ENCODE assay signal across 14 cellular contexts in genomic region chr1:28744184-28744583, GRCh38. TPM values are rescaled to one million over a fixed set of nuclear protein-coding genes. Genes with fewer than 3 reads are reported as not detected.
DNase-seq lines count a peak whose midpoint lies in the region; ATAC-seq, FAIRE-seq and TF ChIP-seq lines count a peak whose summit lies in the region.
"Had no signal": no experiment of that assay in that cellular context is flagged by ENCODE, and none has a peak within 500 bp of the region (broad histone marks: within the 10 kb centered on the region; RNA-seq: fewer than 3 reads in every experiment).

No MANE protein-coding gene starts in this region.

- POLR2A ChIA-PET in GM12878 (lab: Charles Lee) = no interaction called here

- H3K36me3 ChIP-seq in GM12878 (ENCODE audit: control insufficient read depth in 2 of 2, insufficient read depth in 2 of 2, low read length in 1 of 2) = peaks cover 9 to 38% of the 10 kb centered on the region in 2 experiments

- no peak for TF ChIP-seq CTCF in Calu3 (IDR thresholded peaks at IDR 0.05; ENCODE audit: unreplicated experiment)
- TF ChIP-seq CTCF in NB4 (IDR thresholded peaks at IDR 0.05; ENCODE audit: low read depth, low read length) = no peak
- TF ChIP-seq CTCF in GM12878 (IDR thresholded peaks at IDR 0.05 in 2 of 3, conservative IDR thresholded peaks at IDR 0.05 in 1 of 3; ENCODE audit: control insufficient read depth in 2 of 3, extremely low read depth in 1 of 3, insufficient read depth in 1 of 3, low read depth in 3 of 3, low read length in 3 of 3) = no peak
- TF ChIP-seq CTCF in nephron progenitor cell (IDR thresholded peaks at IDR 0.05) = no peak

- no peak overlapping the region for H3K9ac ChIP-seq in GM12878 (ENCODE audit: control insufficient read depth, insufficient read depth, low read length)

- H3K27ac Mint-ChIP-seq in Calu3 (ENCODE audit: unreplicated experiment) (peak overlapping the region; percentile 86), nephron progenitor cell (peak overlapping the region; percentile 15)

- ATAC-seq in GM12878 (peak; percentile 48), HG02678 (IDR thresholded peaks at IDR 0.05; ENCODE audit: unreplicated experiment) (no peak)
- ATAC-seq: gastrocnemius medialis, left ventricle myocardium superior, Right ventricle myocardium inferior had no signal

- H2AFZ ChIP-seq in GM12878 (ENCODE audit: control insufficient read depth, low read depth, low read length) = no peak overlapping the region

- H4K20me1 ChIP-seq in GM12878 (ENCODE audit: control insufficient read depth, insufficient read depth) = peaks cover 5% of the 10 kb centered on the region

- no peak for TF ChIP-seq RAD21 in GM12878 (IDR thresholded peaks at IDR 0.05; ENCODE audit: insufficient read depth, low read depth, low read length)

- H3K4me2 ChIP-seq in GM12878 (ENCODE audit: control insufficient read depth, insufficient read depth) = peak overlapping the region; percentile 26; the same call in 1 of the 2 replicates

- H3K4me1 ChIP-seq in GM12878 (ENCODE audit: control insufficient read depth, insufficient read depth, low read length) = no peaks in the 10 kb centered on the region; the same call in 1 of the 2 replicates

- H3K4me1 Mint-ChIP-seq in Calu3 (ENCODE audit: low read depth, unreplicated experiment) (peaks cover 31% of the 10 kb centered on the region), nephron progenitor cell (peaks cover 60% of the 10 kb centered on the region)

- BruUV-seq in Calu3 (replicated peaks; lab: Mats Ljungman, UMichigan) = no TSS peak
- no TSS peak for BruUV-seq in GM12878 (replicated peaks; lab: Mats Ljungman, UMichigan)

- TF ChIP-seq POLR2A in NB4 (IDR thresholded peaks at IDR 0.05; ENCODE audit: extremely low read depth, insufficient read length) (no peak), GM12878 (IDR thresholded peaks at IDR 0.05; ENCODE audit: low read depth, low read length) (no peak)

- in situ Hi-C loops in GM12878 (cut with MboI) = no loop called here

- RAD21 ChIA-PET in GM12878 (lab: Charles Lee; ENCODE audit: unreplicated experiment) = no interaction called here

- TF ChIP-seq EP300 in GM12878 (IDR thresholded peaks at IDR 0.05; ENCODE audit: borderline replicate concordance in 1 of 2, control insufficient read depth in 1 of 2, low read depth in 2 of 2, low read length in 2 of 2) = no peak

- SMC1A ChIA-PET in GM12878 (lab: Charles Lee; ENCODE audit: uncharacterized antibody, unreplicated experiment) = interaction anchor here (1.1 kb wide), 1 partner anchor 18 kb away, joined by 3 read pairs; no protein-coding TSS in a partner anchor

- H3K4me3 ChIP-seq in NB4 (ENCODE audit: low read depth, low read length) (peak overlapping the region; percentile 41), GM12878 (peak overlapping the region; percentile 35; the same call in 1 of the 2 replicates)
- H3K4me3 ChIP-seq: gastrocnemius medialis had no signal

- H3K27me3 ChIP-seq in GM12878 (replicated peaks in 1 of 2; ENCODE audit: control insufficient read depth in 2 of 2, insufficient read depth in 2 of 2, low read length in 1 of 2) = no peaks in the 10 kb centered on the region
- H3K27me3 ChIP-seq: gastrocnemius medialis had no signal

- H3K36me3 Mint-ChIP-seq in Calu3 (ENCODE audit: insufficient read depth, unreplicated experiment) (peaks cover 77% of the 10 kb centered on the region), nephron progenitor cell (ENCODE audit: low read depth) (peaks cover 88% of the 10 kb centered on the region)

- WGBS in GM12878 (ENCODE audit: insufficient coverage, insufficient replicate concordance, low lambda C conversion rate, missing lambda C conversion rate) = 26% methylated on average over 4 of the region's 4 CpGs

- no peaks in the 10 kb centered on the region for H3K9me3 ChIP-seq in GM12878 (replicated peaks; ENCODE audit: control insufficient read depth, insufficient read depth, low read length)
- H3K9me3 ChIP-seq: gastrocnemius medialis had no signal

- FAIRE-seq in GM12878 (lab: Jason Lieb, UNC) = no peak

- CTCF ChIA-PET in Calu3 (lab: Charles Lee) (no interaction called here), GM12878 (lab: Yijun Ruan, JAX) (no interaction called here)

- no peak overlapping the region for H3K27ac ChIP-seq in GM12878 (ENCODE audit: control insufficient read depth, insufficient read depth)
- H3K27ac ChIP-seq: gastrocnemius medialis had no signal

- intact Hi-C loops in Calu3 (cut with micrococcal nuclease; ENCODE audit: unreplicated experiment) (no loop called here), GM12878 (cut with micrococcal nuclease; ENCODE audit: unreplicated experiment) (no loop called here)

- peaks cover 4% of the 10 kb centered on the region for H3K9me3 Mint-ChIP-seq in Calu3 (ENCODE audit: low read depth, unreplicated experiment)
- no peaks in the 10 kb centered on the region for H3K9me3 Mint-ChIP-seq in nephron progenitor cell

- H3K27me3 Mint-ChIP-seq in Calu3 (ENCODE audit: unreplicated experiment) (no peaks in the 10 kb centered on the region), nephron progenitor cell (ENCODE audit: low read depth, poor library complexity) (no peaks in the 10 kb centered on the region)

- H3K4me3 Mint-ChIP-seq in Calu3 (ENCODE audit: low read depth, unreplicated experiment) (peak overlapping the region; percentile 54), nephron progenitor cell (peak overlapping the region; percentile 41)

- DNase-seq in Calu3 = no peak
- no peak for DNase-seq in NB4 (ENCODE audit: low read depth)
- no peak for DNase-seq in GM12878 (ENCODE audit: low read depth, low spot score)
- DNase-seq in nephron progenitor cell = no peak
- DNase-seq in DMS53 (lab: John Stamatoyannopoulos, UW) = no peak
- no peak for DNase-seq in NAMALWA (ENCODE audit: low spot score)
- DNase-seq: dermis blood vessel endothelial cell; gastrocnemius medialis; left ventricle myocardium superior; NCI-H1092 treated with DMSO at 0.1 percent for 48 hours; NCI-H510A; stimulated activated CD4-positive, alpha-beta T cell treated with anti-CD3 and anti-CD28 coated beads, Interleukin-2, amount 100 ng/mL, for 48 hours had no signal

- peaks cover 91% of the 10 kb centered on the region for H3K79me2 ChIP-seq in GM12878 (ENCODE audit: control insufficient read depth, insufficient read depth, low read length)

TF ChIP-seq in GM12878, 131 proteins besides CTCF, POLR2A, EP300 and RAD21 (continues in another document):
- TF ChIP-seq ATF2 (IDR thresholded peaks at IDR 0.05; ENCODE audit: low read length) (peak; percentile 46; the same call in 1 of the 2 replicates), JUNB (IDR thresholded peaks at IDR 0.05) (peak; percentile 59; the same call in 1 of the 2 replicates), LARP7 (IDR thresholded peaks at IDR 0.05) (no peak)

RNA-seq across cellular contexts. Expression of gene YTHDF2, which starts 7.4 kb away (rescaled TPM):
- total RNA-seq in Calu3 (2022) = 106 and 117 TPM in 2 replicates
- 57.0 and 59.0 TPM in 2 replicates for total RNA-seq in GM12878 (2013; cell fraction: nucleolus; rRNA removed)
- 56.9 and 57.8 TPM in 2 replicates for total RNA-seq in GM12878 (2014; rRNA removed)
- total RNA-seq in GM12878 (2014; rRNA removed; fragmentation: Illumina TruSeq; extraction: Trizol) = 61.8 and 64.1 TPM in 2 replicates
- 83.6 and 84.2 TPM in 2 replicates for total RNA-seq in GM12878 (2021)
- 47.4 TPM for polyA plus RNA-seq in GM12878 (2011; ENCODE audit: low read depth)
- polyA plus RNA-seq in GM12878 (2011; rRNA removed) = 59.2 and 69.8 TPM in 2 replicates
- polyA plus RNA-seq in GM12878 (2011; cell fraction: cytosol; rRNA removed) = 44.2 and 49.9 TPM in 2 replicates
- 43.3 and 45.8 TPM in 2 replicates for polyA plus RNA-seq in GM12878 (2011; cell fraction: nucleus; rRNA removed)
- polyA plus RNA-seq in GM12878 (2012) = 49.3 and 52.2 TPM in 2 replicates
- polyA plus RNA-seq in GM12878 (2014; fragmentation: Illumina TruSeq; extraction: Trizol) = 72.2 and 73.0 TPM in 2 replicates
- 10 to 100 TPM; 42.4 to 44.0 TPM for polyA plus RNA-seq in GM12878 (2014; fragmentation: Nextera tagmentation; extraction: Ambion mirVana)
- polyA plus RNA-seq in GM12878 (2014; rRNA removed) = 53.4 and 54.1 TPM in 2 replicates
- 100 to 1,000 TPM; 113 to 121 TPM for polyA plus RNA-seq in GM12878 (2016; fragmentation: Nextera tagmentation; extraction: Ambion mirVana)
- 82.5 and 97.4 TPM in 2 replicates for polyA minus RNA-seq in GM12878 (2011; rRNA and poly(A)+ RNA removed)
- polyA minus RNA-seq in GM12878 (2011; cell fraction: cytosol; rRNA and poly(A)+ RNA removed) = 29.4 and 39.2 TPM in 2 replicates
- polyA minus RNA-seq in GM12878 (2011; cell fraction: nucleus; rRNA and poly(A)+ RNA removed) = 25.4 and 45.1 TPM in 2 replicates
